In the genomic region with DNA sequence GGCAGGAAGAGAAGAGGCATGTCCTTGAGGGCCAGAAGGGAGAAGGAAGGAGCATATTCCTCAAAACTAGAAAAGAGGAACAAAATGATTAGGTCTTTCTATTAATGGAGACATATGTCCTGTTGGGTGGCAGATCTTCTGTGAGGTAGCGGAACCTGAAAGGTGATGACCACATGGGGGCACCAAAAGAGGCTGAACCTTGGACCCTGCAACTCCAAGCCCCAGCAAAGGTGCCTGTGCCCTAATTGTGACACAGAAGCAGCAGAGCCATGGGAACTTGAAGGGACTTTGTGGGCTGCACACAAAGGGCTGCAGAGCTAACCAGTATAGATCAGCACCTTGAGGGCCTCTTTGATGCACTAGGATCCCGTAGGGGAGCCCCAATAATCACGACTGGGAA, we compare ENCODE assay signal across 16 cellular contexts.
"Had no signal": no experiment of that assay in that cellular context is flagged by ENCODE, and none has a peak within 500 bp of the region (broad histone marks: within the 10 kb centered on the region; RNA-seq: fewer than 3 reads in every experiment).

No MANE protein-coding gene starts in this region.

- H3K27me3 Mint-ChIP-seq: activated T-helper 17 cell treated with anti-CD3 and anti-CD28 coated beads, Interleukin-2, amount 50 U/mL, for 72 hours had no signal

- DNase-seq: activated naive CD4-positive, alpha-beta T cell treated with anti-CD3 and anti-CD28 coated beads for 36 hours; activated naive CD8-positive, alpha-beta T cell treated with anti-CD3 and anti-CD28 coated beads, Interleukin-2, amount 50 U/mL, for 24 hours; dermis blood vessel endothelial cell; gastrocnemius medialis; islet precursor cell; left lung; mucosa of descending colon; naive thymus-derived CD4-positive, alpha-beta T cell; ovary; right lobe of liver; testis; upper lobe of right lung had no signal

- H3K4me1 Mint-ChIP-seq: activated naive CD8-positive, alpha-beta T cell treated with anti-CD3 and anti-CD28 coated beads, Interleukin-2, amount 50 U/mL, for 24 hours; activated T-helper 17 cell treated with anti-CD3 and anti-CD28 coated beads, Interleukin-2, amount 50 U/mL, for 72 hours; naive thymus-derived CD4-positive, alpha-beta T cell had no signal

- H3K27ac ChIP-seq: ascending aorta, breast epithelium, gastrocnemius medialis, left lung, ovary, right lobe of liver, testis, upper lobe of right lung had no signal

- H3K36me3 Mint-ChIP-seq: naive thymus-derived CD4-positive, alpha-beta T cell had no signal

- H3K27ac Mint-ChIP-seq: activated naive CD4-positive, alpha-beta T cell treated with anti-CD3 and anti-CD28 coated beads for 36 hours; activated naive CD8-positive, alpha-beta T cell treated with anti-CD3 and anti-CD28 coated beads, Interleukin-2, amount 50 U/mL, for 24 hours; activated T-helper 17 cell treated with anti-CD3 and anti-CD28 coated beads, Interleukin-2, amount 50 U/mL, for 72 hours; naive thymus-derived CD4-positive, alpha-beta T cell; stimulated activated naive CD8-positive, alpha-beta T cell treated with anti-CD3 and anti-CD28 coated beads, Interleukin-15, Interleukin-2, amounts not matched to agents 100 ng/mL and 50 ng/mL, for 24 hours had no signal

- ATAC-seq: activated naive CD8-positive, alpha-beta T cell treated with anti-CD3 and anti-CD28 coated beads, Interleukin-2, amount 50 U/mL, for 24 hours; activated T-helper 17 cell treated with anti-CD3 and anti-CD28 coated beads, Interleukin-2, amount 50 U/mL, for 72 hours; gastrocnemius medialis; left lung; mucosa of descending colon; naive thymus-derived CD4-positive, alpha-beta T cell; upper lobe of right lung had no signal

- H3K4me3 Mint-ChIP-seq: activated naive CD4-positive, alpha-beta T cell treated with anti-CD3 and anti-CD28 coated beads for 36 hours; activated naive CD8-positive, alpha-beta T cell treated with anti-CD3 and anti-CD28 coated beads, Interleukin-2, amount 50 U/mL, for 24 hours; activated T-helper 17 cell treated with anti-CD3 and anti-CD28 coated beads, Interleukin-2, amount 50 U/mL, for 72 hours; naive thymus-derived CD4-positive, alpha-beta T cell; stimulated activated naive CD8-positive, alpha-beta T cell treated with anti-CD3 and anti-CD28 coated beads, Interleukin-15, Interleukin-2, amounts not matched to agents 100 ng/mL and 50 ng/mL, for 24 hours had no signal

- H3K9me3 Mint-ChIP-seq: activated naive CD4-positive, alpha-beta T cell treated with anti-CD3 and anti-CD28 coated beads for 36 hours; activated naive CD8-positive, alpha-beta T cell treated with anti-CD3 and anti-CD28 coated beads, Interleukin-2, amount 50 U/mL, for 24 hours; activated T-helper 17 cell treated with anti-CD3 and anti-CD28 coated beads, Interleukin-2, amount 50 U/mL, for 72 hours; stimulated activated naive CD8-positive, alpha-beta T cell treated with anti-CD3 and anti-CD28 coated beads, Interleukin-15, Interleukin-2, amounts not matched to agents 100 ng/mL and 50 ng/mL, for 24 hours had no signal
